1 cellular context compared by ENCODE assay signal in genomic region chr17:43790311-43790940, GRCh38.
A peak's percentile ranks its signal among the peaks of the same experiment; 100 is the strongest.
TF ChIP-seq lines count a peak whose summit lies in the region.

No MANE protein-coding gene starts in this region.

TF ChIP-seq in HepG2, 621 proteins besides CTCF, POLR2A, EP300 and RAD21 (continued from another document):
- no peak for TF ChIP-seq STAT6 (CRISPR knock-in tag; IDR thresholded peaks at IDR 0.05; ENCODE audit: borderline replicate concordance)
- no peak for TF ChIP-seq ZNF17 (CRISPR knock-in tag; IDR thresholded peaks at IDR 0.05)
- 0 out of 2 replicates have a peak, but pooled peaks have one; percentile 35 for TF ChIP-seq HINFP (CRISPR knock-in tag; IDR thresholded peaks at IDR 0.05; ENCODE audit: low read depth)
- TF ChIP-seq SALL1 (CRISPR knock-in tag; IDR thresholded peaks at IDR 0.05): 0 out of 2 replicates have a peak, but pooled peaks have one; percentile 20
- TF ChIP-seq FIP1L1 (IDR thresholded peaks at IDR 0.05; ENCODE audit: borderline replicate concordance, insufficient read depth, low read depth, low read length): no peak
TF ChIP-seq in HepG2: peak in this region for 13.
